8 cellular contexts compared by ENCODE assay signal in genomic region chr5:151771259-151772028, GRCh38. TPM values are rescaled to one million over a fixed set of nuclear protein-coding genes. Genes with fewer than 3 reads are reported as not detected.
DNase-seq lines count a peak whose midpoint lies in the region; ATAC-seq and TF ChIP-seq lines count a peak whose summit lies in the region.

Gene G3BP1 (plus strand): TSS chr5:151771954. CDS start chr5:151786621, 14,667 bp downstream.

- DNase-seq in GM12864 (ENCODE audit: low read depth) (peak; percentile 100), NCI-H1105 (lab: John Stamatoyannopoulos, UW) (peak; percentile 99), SKM-1 treated with dmso at 0.1 percent for 144 hours (lab: John Stamatoyannopoulos, UW; ENCODE audit: unreplicated experiment) (peak; percentile 100), glomerular endothelial cell (ENCODE audit: extremely low read depth, low read depth, low spot score) (peak; percentile 100), occipital lobe (lab: John Stamatoyannopoulos, UW) (peak; percentile 100)

- peak within 1 kb of the TSS; percentile 92 for H3K4me3 ChIP-seq in GM12864 (ENCODE audit: low read depth, low read length)

- H3K27ac ChIP-seq in temporal lobe (ENCODE audit: low read depth, low read length): peak within 1 kb of the TSS; percentile 98

- H3K27me3 Mint-ChIP-seq in activated naive CD8-positive, alpha-beta T cell: no peaks in the 10 kb centered on the region

- H3K4me1 Mint-ChIP-seq in activated naive CD8-positive, alpha-beta T cell (ENCODE audit: low read depth): peaks cover 32% of the 10 kb centered on the region

- ATAC-seq in HG02623 (IDR thresholded peaks at IDR 0.05; ENCODE audit: unreplicated experiment): peak; percentile 79

- H3K27ac Mint-ChIP-seq in activated naive CD8-positive, alpha-beta T cell: peak within 1 kb of the TSS; percentile 89

- peaks cover 10% of the 10 kb centered on the region for H3K36me3 Mint-ChIP-seq in activated naive CD8-positive, alpha-beta T cell

- H3K9me3 Mint-ChIP-seq in activated naive CD8-positive, alpha-beta T cell (ENCODE audit: low read depth): no peaks in the 10 kb centered on the region

- TF ChIP-seq CTCF in GM12864 (IDR thresholded peaks at IDR 0.05; ENCODE audit: low read depth, low read length, missing control alignments): peak; percentile 58

- H3K4me3 Mint-ChIP-seq in activated naive CD8-positive, alpha-beta T cell: peak within 1 kb of the TSS; percentile 99

RNA-seq across cellular contexts. Expression of gene G3BP1, which starts in this region (rescaled TPM):
- total RNA-seq in glomerular endothelial cell (144 and 147 TPM in 2 replicates), occipital lobe (86.7 TPM), temporal lobe (44.7 TPM)

Comparison
In these comparisons a context has a peak if more than half of its experiments do, and no peak if none do; other contexts are left out.
1. Peak in every context shown above with its lines: DNase-seq, ATAC-seq, H3K4me3 ChIP-seq and H3K27ac ChIP-seq.